1 cellular context compared by ENCODE assay signal in genomic region chr7:2104107-2104710, GRCh38.
A peak's percentile ranks its signal among the peaks of the same experiment; 100 is the strongest.
TF ChIP-seq lines count a peak whose summit lies in the region.

No MANE protein-coding gene starts in this region.

TF ChIP-seq in K562, 482 proteins besides CTCF, POLR2A, EP300 and RAD21 (continued from another document and continues in another):
- TF ChIP-seq, protein P1, sequence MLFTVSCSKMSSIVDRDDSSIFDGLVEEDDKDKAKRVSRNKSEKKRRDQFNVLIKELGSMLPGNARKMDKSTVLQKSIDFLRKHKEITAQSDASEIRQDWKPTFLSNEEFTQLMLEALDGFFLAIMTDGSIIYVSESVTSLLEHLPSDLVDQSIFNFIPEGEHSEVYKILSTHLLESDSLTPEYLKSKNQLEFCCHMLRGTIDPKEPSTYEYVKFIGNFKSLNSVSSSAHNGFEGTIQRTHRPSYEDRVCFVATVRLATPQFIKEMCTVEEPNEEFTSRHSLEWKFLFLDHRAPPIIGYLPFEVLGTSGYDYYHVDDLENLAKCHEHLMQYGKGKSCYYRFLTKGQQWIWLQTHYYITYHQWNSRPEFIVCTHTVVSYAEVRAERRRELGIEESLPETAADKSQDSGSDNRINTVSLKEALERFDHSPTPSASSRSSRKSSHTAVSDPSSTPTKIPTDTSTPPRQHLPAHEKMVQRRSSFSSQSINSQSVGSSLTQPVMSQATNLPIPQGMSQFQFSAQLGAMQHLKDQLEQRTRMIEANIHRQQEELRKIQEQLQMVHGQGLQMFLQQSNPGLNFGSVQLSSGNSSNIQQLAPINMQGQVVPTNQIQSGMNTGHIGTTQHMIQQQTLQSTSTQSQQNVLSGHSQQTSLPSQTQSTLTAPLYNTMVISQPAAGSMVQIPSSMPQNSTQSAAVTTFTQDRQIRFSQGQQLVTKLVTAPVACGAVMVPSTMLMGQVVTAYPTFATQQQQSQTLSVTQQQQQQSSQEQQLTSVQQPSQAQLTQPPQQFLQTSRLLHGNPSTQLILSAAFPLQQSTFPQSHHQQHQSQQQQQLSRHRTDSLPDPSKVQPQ (CRISPR knock-in tag; IDR thresholded peaks at IDR 0.05; ENCODE audit: borderline replicate concordance), result no peak
- TF ChIP-seq NCOA2 (IDR thresholded peaks at IDR 0.05; ENCODE audit: partially characterized antibody in 2 of 2) (no peak), ETV6 (IDR thresholded peaks at IDR 0.05; ENCODE audit: borderline replicate concordance in 1 of 2, low read depth in 2 of 2, low read length in 1 of 2) (no peak), ETV6 (CRISPR knock-in tag; IDR thresholded peaks at IDR 0.05; ENCODE audit: borderline replicate concordance) (no peak), FOXA1 (IDR thresholded peaks at IDR 0.05; ENCODE audit: borderline replicate concordance) (no peak), SMC3 (conservative IDR thresholded peaks at IDR 0.05; ENCODE audit: insufficient read depth, low read depth, low read length) (peak; percentile 68), PRMT5 (CRISPR knock-in tag; IDR thresholded peaks at IDR 0.05) (no peak), ZNF274 (IDR thresholded peaks at IDR 0.05; ENCODE audit: borderline replicate concordance, low read depth, low read length) (no peak), POLR2H (tag; IDR thresholded peaks at IDR 0.05; ENCODE audit: low read depth) (no peak; the same call in 1 of the 2 replicates), IRF2 (CRISPR knock-in tag; IDR thresholded peaks at IDR 0.05) (no peak), ZBTB8A (IDR thresholded peaks at IDR 0.05; ENCODE audit: partially characterized antibody) (no peak), SETDB1 (IDR thresholded peaks at IDR 0.05; ENCODE audit: low read length) (no peak), SIN3A (IDR thresholded peaks at IDR 0.05; ENCODE audit: borderline replicate concordance in 2 of 2, control insufficient read depth in 1 of 2, low read depth in 2 of 2, low read length in 2 of 2) (no peak), KDM4B (IDR thresholded peaks at IDR 0.05; ENCODE audit: borderline replicate concordance in 2 of 2, low read depth in 1 of 2) (no peak), ZNF766 (CRISPR knock-in tag; conservative IDR thresholded peaks at IDR 0.05) (peak; percentile 49; the same call in 1 of the 2 replicates), LARP7 (IDR thresholded peaks at IDR 0.05) (no peak), CGGBP1 (CRISPR knock-in tag; IDR thresholded peaks at IDR 0.05) (no peak), NEUROD1 (IDR thresholded peaks at IDR 0.05; ENCODE audit: borderline replicate concordance, low read depth, low read length, partially characterized antibody) (peak; percentile 87), NFIC (IDR thresholded peaks at IDR 0.05) (peak; percentile 25; the same call in 1 of the 2 replicates), SPI1 (IDR thresholded peaks at IDR 0.05; ENCODE audit: borderline replicate concordance, low read depth, low read length) (no peak), ZFPM2 (CRISPR knock-in tag; IDR thresholded peaks at IDR 0.05) (no peak), POLR3G (IDR thresholded peaks at IDR 0.05; ENCODE audit: extremely low read depth, insufficient read length, insufficient replicate concordance) (no peak), MAFF (IDR thresholded peaks at IDR 0.05; ENCODE audit: low read length) (no peak), ASH1L (IDR thresholded peaks at IDR 0.05; ENCODE audit: borderline replicate concordance, low read depth, partially characterized antibody) (no peak), HIVEP1 (CRISPR knock-in tag; IDR thresholded peaks at IDR 0.05) (no peak), ZBTB17 (CRISPR knock-in tag; IDR thresholded peaks at IDR 0.05) (peak; percentile 22; the same call in 1 of the 2 replicates), FOXK1 (CRISPR knock-in tag; IDR thresholded peaks at IDR 0.05; ENCODE audit: borderline replicate concordance) (no peak), SMARCA4 (IDR thresholded peaks at IDR 0.05) (peak; percentile 57), HMGN3 (IDR thresholded peaks at IDR 0.05; ENCODE audit: borderline replicate concordance, extremely low read depth, insufficient read length, low read depth, low read length) (peak; percentile 91), ZNF551 (CRISPR knock-in tag; IDR thresholded peaks at IDR 0.05) (no peak), SMAD1 (IDR thresholded peaks at IDR 0.05; ENCODE audit: low read depth, low read length, partially characterized antibody) (peak; percentile 60), YY1 (IDR thresholded peaks at IDR 0.05; ENCODE audit: borderline replicate concordance in 1 of 3, control insufficient read depth in 1 of 3, extremely low read depth in 1 of 3, insufficient read depth in 3 of 3, insufficient read length in 1 of 3, insufficient replicate concordance in 2 of 3, low read depth in 1 of 3, low read length in 2 of 3) (peak in 1 of 3 experiments; percentile 53), ZNF707 (CRISPR knock-in tag; conservative IDR thresholded peaks at IDR 0.05) (no peak), KAT7 (CRISPR knock-in tag; IDR thresholded peaks at IDR 0.05; ENCODE audit: borderline replicate concordance) (0 out of 2 replicates have a peak, but pooled peaks have one; percentile 75), MEF2D (tag; conservative IDR thresholded peaks at IDR 0.05; ENCODE audit: low read depth) (0 out of 2 replicates have a peak, but pooled peaks have one; percentile 12), RBM25 (IDR thresholded peaks at IDR 0.05; ENCODE audit: low read depth, low read length, severe bottlenecking) (no peak), TGIF2 (CRISPR knock-in tag; IDR thresholded peaks at IDR 0.05) (no peak), SNIP1 (IDR thresholded peaks at IDR 0.05; ENCODE audit: low read depth) (no peak), ZNF699 (CRISPR knock-in tag; IDR thresholded peaks at IDR 0.05; ENCODE audit: insufficient replicate concordance) (no peak), HMBOX1 (IDR thresholded peaks at IDR 0.05) (no peak), SMARCB1 (IDR thresholded peaks at IDR 0.05; ENCODE audit: insufficient read length, low read depth) (no peak), DLX4 (CRISPR knock-in tag; IDR thresholded peaks at IDR 0.05) (no peak), HMG20B (CRISPR knock-in tag; IDR thresholded peaks at IDR 0.05) (no peak), IFI16 (CRISPR knock-in tag; IDR thresholded peaks at IDR 0.05) (no peak), ZNF3 (CRISPR knock-in tag; IDR thresholded peaks at IDR 0.05) (no peak)
- TF ChIP-seq, protein P2, sequence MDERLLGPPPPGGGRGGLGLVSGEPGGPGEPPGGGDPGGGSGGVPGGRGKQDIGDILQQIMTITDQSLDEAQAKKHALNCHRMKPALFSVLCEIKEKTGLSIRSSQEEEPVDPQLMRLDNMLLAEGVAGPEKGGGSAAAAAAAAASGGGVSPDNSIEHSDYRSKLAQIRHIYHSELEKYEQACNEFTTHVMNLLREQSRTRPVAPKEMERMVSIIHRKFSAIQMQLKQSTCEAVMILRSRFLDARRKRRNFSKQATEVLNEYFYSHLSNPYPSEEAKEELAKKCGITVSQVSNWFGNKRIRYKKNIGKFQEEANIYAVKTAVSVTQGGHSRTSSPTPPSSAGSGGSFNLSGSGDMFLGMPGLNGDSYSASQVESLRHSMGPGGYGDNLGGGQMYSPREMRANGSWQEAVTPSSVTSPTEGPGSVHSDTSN (CRISPR knock-in tag; IDR thresholded peaks at IDR 0.05; ENCODE audit: low read depth), result no peak
- TF ChIP-seq, protein P2 (tag; conservative IDR thresholded peaks at IDR 0.05; ENCODE audit: low read depth), result no peak; the same call in 1 of the 2 replicates
- TF ChIP-seq, protein P3, sequence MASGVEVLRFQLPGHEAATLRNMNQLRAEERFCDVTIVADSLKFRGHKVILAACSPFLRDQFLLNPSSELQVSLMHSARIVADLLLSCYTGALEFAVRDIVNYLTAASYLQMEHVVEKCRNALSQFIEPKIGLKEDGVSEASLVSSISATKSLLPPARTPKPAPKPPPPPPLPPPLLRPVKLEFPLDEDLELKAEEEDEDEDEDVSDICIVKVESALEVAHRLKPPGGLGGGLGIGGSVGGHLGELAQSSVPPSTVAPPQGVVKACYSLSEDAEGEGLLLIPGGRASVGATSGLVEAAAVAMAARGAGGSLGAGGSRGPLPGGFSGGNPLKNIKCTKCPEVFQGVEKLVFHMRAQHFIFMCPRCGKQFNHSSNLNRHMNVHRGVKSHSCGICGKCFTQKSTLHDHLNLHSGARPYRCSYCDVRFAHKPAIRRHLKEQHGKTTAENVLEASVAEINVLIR (CRISPR knock-in tag; IDR thresholded peaks at IDR 0.05), result peak; percentile 71
- TF ChIP-seq, protein P4, sequence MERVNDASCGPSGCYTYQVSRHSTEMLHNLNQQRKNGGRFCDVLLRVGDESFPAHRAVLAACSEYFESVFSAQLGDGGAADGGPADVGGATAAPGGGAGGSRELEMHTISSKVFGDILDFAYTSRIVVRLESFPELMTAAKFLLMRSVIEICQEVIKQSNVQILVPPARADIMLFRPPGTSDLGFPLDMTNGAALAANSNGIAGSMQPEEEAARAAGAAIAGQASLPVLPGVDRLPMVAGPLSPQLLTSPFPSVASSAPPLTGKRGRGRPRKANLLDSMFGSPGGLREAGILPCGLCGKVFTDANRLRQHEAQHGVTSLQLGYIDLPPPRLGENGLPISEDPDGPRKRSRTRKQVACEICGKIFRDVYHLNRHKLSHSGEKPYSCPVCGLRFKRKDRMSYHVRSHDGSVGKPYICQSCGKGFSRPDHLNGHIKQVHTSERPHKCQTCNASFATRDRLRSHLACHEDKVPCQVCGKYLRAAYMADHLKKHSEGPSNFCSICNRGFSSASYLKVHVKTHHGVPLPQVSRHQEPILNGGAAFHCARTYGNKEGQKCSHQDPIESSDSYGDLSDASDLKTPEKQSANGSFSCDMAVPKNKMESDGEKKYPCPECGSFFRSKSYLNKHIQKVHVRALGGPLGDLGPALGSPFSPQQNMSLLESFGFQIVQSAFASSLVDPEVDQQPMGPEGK (CRISPR knock-in tag; IDR thresholded peaks at IDR 0.05; ENCODE audit: borderline replicate concordance), result no peak
- TF ChIP-seq, protein P5, sequence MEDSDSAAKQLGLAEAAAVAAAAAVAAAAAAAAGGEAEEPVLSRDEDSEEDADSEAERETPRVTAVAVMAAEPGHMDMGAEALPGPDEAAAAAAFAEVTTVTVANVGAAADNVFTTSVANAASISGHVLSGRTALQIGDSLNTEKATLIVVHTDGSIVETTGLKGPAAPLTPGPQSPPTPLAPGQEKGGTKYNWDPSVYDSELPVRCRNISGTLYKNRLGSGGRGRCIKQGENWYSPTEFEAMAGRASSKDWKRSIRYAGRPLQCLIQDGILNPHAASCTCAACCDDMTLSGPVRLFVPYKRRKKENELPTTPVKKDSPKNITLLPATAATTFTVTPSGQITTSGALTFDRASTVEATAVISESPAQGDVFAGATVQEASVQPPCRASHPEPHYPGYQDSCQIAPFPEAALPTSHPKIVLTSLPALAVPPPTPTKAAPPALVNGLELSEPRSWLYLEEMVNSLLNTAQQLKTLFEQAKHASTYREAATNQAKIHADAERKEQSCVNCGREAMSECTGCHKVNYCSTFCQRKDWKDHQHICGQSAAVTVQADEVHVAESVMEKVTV (CRISPR knock-in tag; IDR thresholded peaks at IDR 0.05), result peak; percentile 63
- TF ChIP-seq, protein P6, sequence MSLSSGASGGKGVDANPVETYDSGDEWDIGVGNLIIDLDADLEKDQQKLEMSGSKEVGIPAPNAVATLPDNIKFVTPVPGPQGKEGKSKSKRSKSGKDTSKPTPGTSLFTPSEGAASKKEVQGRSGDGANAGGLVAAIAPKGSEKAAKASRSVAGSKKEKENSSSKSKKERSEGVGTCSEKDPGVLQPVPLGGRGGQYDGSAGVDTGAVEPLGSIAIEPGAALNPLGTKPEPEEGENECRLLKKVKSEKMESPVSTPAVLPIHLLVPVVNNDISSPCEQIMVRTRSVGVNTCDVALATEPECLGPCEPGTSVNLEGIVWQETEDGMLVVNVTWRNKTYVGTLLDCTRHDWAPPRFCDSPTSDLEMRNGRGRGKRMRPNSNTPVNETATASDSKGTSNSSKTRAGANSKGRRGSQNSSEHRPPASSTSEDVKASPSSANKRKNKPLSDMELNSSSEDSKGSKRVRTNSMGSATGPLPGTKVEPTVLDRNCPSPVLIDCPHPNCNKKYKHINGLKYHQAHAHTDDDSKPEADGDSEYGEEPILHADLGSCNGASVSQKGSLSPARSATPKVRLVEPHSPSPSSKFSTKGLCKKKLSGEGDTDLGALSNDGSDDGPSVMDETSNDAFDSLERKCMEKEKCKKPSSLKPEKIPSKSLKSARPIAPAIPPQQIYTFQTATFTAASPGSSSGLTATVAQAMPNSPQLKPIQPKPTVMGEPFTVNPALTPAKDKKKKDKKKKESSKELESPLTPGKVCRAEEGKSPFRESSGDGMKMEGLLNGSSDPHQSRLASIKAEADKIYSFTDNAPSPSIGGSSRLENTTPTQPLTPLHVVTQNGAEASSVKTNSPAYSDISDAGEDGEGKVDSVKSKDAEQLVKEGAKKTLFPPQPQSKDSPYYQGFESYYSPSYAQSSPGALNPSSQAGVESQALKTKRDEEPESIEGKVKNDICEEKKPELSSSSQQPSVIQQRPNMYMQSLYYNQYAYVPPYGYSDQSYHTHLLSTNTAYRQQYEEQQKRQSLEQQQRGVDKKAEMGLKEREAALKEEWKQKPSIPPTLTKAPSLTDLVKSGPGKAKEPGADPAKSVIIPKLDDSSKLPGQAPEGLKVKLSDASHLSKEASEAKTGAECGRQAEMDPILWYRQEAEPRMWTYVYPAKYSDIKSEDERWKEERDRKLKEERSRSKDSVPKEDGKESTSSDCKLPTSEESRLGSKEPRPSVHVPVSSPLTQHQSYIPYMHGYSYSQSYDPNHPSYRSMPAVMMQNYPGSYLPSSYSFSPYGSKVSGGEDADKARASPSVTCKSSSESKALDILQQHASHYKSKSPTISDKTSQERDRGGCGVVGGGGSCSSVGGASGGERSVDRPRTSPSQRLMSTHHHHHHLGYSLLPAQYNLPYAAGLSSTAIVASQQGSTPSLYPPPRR (CRISPR knock-in tag; IDR thresholded peaks at IDR 0.05; ENCODE audit: borderline replicate concordance), result no peak
